In the genomic region with DNA sequence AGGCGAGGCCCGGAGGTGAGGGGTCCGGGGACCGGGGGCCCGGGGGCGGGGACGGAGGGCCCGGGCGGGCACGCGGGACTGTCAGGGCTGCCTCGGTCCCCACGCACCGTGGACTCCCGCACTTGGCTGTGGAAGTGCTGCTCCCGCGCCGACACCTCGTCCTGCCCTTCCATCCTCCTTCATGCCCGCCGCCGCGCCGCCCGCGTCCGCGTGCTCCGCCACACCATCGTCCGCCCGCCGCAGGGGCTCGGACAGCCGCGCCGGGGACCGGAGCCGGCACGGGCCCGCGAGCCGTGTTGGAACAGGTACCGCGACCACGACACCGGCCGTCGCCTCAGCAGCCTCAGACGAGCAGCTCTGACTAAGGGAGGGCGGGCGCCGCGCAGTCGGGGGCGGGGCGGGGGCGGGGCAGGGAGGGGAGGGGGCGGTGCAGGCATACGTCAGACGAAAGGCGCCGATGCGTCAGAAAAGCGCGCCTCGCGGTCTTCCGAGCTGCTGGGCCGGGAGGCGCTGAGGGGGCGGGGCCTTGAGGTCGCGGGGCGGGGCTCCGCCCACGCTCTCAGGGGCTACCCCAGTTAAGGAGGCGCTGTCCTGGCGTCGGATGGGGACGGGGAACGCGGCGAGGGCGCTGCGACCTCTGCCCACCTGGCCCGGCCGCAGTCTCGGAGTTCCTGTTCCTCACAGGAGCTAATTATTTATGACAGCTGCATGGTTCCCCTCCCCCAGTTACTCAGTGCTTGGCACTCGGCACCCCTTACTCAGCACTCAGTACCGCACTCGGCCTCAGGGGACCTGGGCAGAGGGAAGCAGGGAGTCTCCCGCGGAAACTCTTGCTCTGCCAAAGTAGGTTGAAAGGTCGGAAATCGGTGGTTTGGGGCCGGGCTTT, we compare ENCODE assay signal across 1 cellular context.
A peak's percentile ranks its signal among the peaks of the same experiment; 100 is the strongest.
TF ChIP-seq lines count a peak whose summit lies in the region.

Gene LMBR1 (minus strand): TSS at position 363 of the 886 bp plus-strand sequence. CDS start 190 bp downstream, at position 173.

TF ChIP-seq in HCT116, 20 proteins besides CTCF, POLR2A, EP300 and RAD21 (continued from another document):
- TF ChIP-seq CEBPB (IDR thresholded peaks at IDR 0.05; ENCODE audit: low read depth) (no peak), ZNF274 (IDR thresholded peaks at IDR 0.05; ENCODE audit: low read depth, low read length) (no peak), CBX3 (IDR thresholded peaks at IDR 0.05; ENCODE audit: low read depth) (peak; percentile 47; the same call in 1 of the 2 replicates), POLR2AphosphoS5 (IDR thresholded peaks at IDR 0.05; ENCODE audit: low read depth, low read length) (peak; percentile 97), ZFX (IDR thresholded peaks at IDR 0.05) (peak; percentile 32), SP1 (IDR thresholded peaks at IDR 0.05; ENCODE audit: low read depth) (peak; percentile 90), EGR1 (IDR thresholded peaks at IDR 0.05; ENCODE audit: low read depth) (peak; percentile 100), FOSL1 (IDR thresholded peaks at IDR 0.05; ENCODE audit: low read depth) (no peak), JUND (IDR thresholded peaks at IDR 0.05) (no peak), SRF (IDR thresholded peaks at IDR 0.05; ENCODE audit: low read depth) (peak; percentile 85), EZH2phosphoT487 (IDR thresholded peaks at IDR 0.05; ENCODE audit: borderline replicate concordance) (no peak), ELF1 (IDR thresholded peaks at IDR 0.05; ENCODE audit: borderline replicate concordance, low read depth) (no peak; the same call in 1 of the 2 replicates)
- TF ChIP-seq, protein P1, sequence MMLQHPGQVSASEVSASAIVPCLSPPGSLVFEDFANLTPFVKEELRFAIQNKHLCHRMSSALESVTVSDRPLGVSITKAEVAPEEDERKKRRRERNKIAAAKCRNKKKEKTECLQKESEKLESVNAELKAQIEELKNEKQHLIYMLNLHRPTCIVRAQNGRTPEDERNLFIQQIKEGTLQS (IDR thresholded peaks at IDR 0.05), result no peak
- TF ChIP-seq, protein P2, sequence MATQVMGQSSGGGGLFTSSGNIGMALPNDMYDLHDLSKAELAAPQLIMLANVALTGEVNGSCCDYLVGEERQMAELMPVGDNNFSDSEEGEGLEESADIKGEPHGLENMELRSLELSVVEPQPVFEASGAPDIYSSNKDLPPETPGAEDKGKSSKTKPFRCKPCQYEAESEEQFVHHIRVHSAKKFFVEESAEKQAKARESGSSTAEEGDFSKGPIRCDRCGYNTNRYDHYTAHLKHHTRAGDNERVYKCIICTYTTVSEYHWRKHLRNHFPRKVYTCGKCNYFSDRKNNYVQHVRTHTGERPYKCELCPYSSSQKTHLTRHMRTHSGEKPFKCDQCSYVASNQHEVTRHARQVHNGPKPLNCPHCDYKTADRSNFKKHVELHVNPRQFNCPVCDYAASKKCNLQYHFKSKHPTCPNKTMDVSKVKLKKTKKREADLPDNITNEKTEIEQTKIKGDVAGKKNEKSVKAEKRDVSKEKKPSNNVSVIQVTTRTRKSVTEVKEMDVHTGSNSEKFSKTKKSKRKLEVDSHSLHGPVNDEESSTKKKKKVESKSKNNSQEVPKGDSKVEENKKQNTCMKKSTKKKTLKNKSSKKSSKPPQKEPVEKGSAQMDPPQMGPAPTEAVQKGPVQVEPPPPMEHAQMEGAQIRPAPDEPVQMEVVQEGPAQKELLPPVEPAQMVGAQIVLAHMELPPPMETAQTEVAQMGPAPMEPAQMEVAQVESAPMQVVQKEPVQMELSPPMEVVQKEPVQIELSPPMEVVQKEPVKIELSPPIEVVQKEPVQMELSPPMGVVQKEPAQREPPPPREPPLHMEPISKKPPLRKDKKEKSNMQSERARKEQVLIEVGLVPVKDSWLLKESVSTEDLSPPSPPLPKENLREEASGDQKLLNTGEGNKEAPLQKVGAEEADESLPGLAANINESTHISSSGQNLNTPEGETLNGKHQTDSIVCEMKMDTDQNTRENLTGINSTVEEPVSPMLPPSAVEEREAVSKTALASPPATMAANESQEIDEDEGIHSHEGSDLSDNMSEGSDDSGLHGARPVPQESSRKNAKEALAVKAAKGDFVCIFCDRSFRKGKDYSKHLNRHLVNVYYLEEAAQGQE (IDR thresholded peaks at IDR 0.05; ENCODE audit: low read depth), result no peak
